ENCODE assay signal across 1 cellular context in genomic region chr14:81401420-81402122, GRCh38.
TF ChIP-seq lines count a peak whose summit lies in the region.

No MANE protein-coding gene starts in this region.

TF ChIP-seq in GM23338, 12 proteins besides CTCF, POLR2A, EP300 and RAD21 (continued from another document):
- TF ChIP-seq ZNF462 (CRISPR knock-in tag; IDR thresholded peaks at IDR 0.05) = no peak
- no peak for TF ChIP-seq ZNF331 (CRISPR knock-in tag; IDR thresholded peaks at IDR 0.05; ENCODE audit: low read depth)
